1 cellular context compared by ENCODE assay signal in genomic region chr7:44638611-44639557, GRCh38.
A peak's percentile ranks its signal among the peaks of the same experiment; 100 is the strongest.
TF ChIP-seq lines count a peak whose summit lies in the region.

No MANE protein-coding gene starts in this region.

TF ChIP-seq in K562, 482 proteins besides CTCF, POLR2A, EP300 and RAD21 (continued from another document and continues in another):
- TF ChIP-seq BCLAF1 (IDR thresholded peaks at IDR 0.05; ENCODE audit: borderline replicate concordance in 1 of 2, control insufficient read depth in 1 of 2, low read depth in 2 of 2, low read length in 1 of 2) (no peak), ZNF740 (CRISPR knock-in tag; IDR thresholded peaks at IDR 0.05) (no peak), ZNF740 (tag; IDR thresholded peaks at IDR 0.05) (no peak), ZBTB40 (IDR thresholded peaks at IDR 0.05) (peak; percentile 33; the same call in 1 of the 2 replicates), ZBTB40 (CRISPR knock-in tag; IDR thresholded peaks at IDR 0.05) (no peak), BHLHE40 (IDR thresholded peaks at IDR 0.05; ENCODE audit: low read length) (no peak), CREB5 (CRISPR knock-in tag; IDR thresholded peaks at IDR 0.05) (no peak), ZBTB1 (CRISPR knock-in tag; IDR thresholded peaks at IDR 0.05; ENCODE audit: borderline replicate concordance, low read depth) (no peak), PATZ1 (CRISPR knock-in tag; IDR thresholded peaks at IDR 0.05; ENCODE audit: borderline replicate concordance) (no peak), SMAD1 (IDR thresholded peaks at IDR 0.05; ENCODE audit: low read depth, low read length, partially characterized antibody) (no peak), HNRNPL (IDR thresholded peaks at IDR 0.05; ENCODE audit: low read depth, low read length) (no peak), SETDB1 (IDR thresholded peaks at IDR 0.05; ENCODE audit: low read length) (no peak), ZNF121 (CRISPR knock-in tag; conservative IDR thresholded peaks at IDR 0.05) (no peak), XRCC4 (IDR thresholded peaks at IDR 0.05; ENCODE audit: extremely low read depth, insufficient read depth, insufficient read length) (no peak), IRF9 (tag; IDR thresholded peaks at IDR 0.05) (no peak), U2AF2 (optimal IDR thresholded peaks at IDR 0.05; ENCODE audit: low read depth, low read length) (no peak), ZNF274 (IDR thresholded peaks at IDR 0.05; ENCODE audit: borderline replicate concordance, low read depth, low read length) (no peak), ZFP91 (CRISPR knock-in tag; IDR thresholded peaks at IDR 0.05) (0 out of 2 replicates have a peak, but pooled peaks have one; percentile 8), EWSR1 (IDR thresholded peaks at IDR 0.05; ENCODE audit: borderline replicate concordance, low read depth, partially characterized antibody) (no peak), TBP (optimal IDR thresholded peaks at IDR 0.05; ENCODE audit: low read depth, low read length) (no peak), KLF13 (tag; IDR thresholded peaks at IDR 0.05; ENCODE audit: borderline replicate concordance, low read depth) (no peak), FOXK1 (CRISPR knock-in tag; IDR thresholded peaks at IDR 0.05; ENCODE audit: borderline replicate concordance) (no peak), SPI1 (IDR thresholded peaks at IDR 0.05; ENCODE audit: borderline replicate concordance, low read depth, low read length) (peak; percentile 91), CHD4 (IDR thresholded peaks at IDR 0.05; ENCODE audit: insufficient read depth, insufficient replicate concordance, low read depth, low read length, poor library complexity, severe bottlenecking) (no peak), TFAP4 (CRISPR knock-in tag; IDR thresholded peaks at IDR 0.05; ENCODE audit: borderline replicate concordance) (no peak), FOXJ3 (CRISPR knock-in tag; IDR thresholded peaks at IDR 0.05) (no peak), HINFP (tag; conservative IDR thresholded peaks at IDR 0.05; ENCODE audit: low read depth) (no peak), MYBL2 (IDR thresholded peaks at IDR 0.05; ENCODE audit: low read depth) (no peak), MYBL2 (CRISPR knock-in tag; IDR thresholded peaks at IDR 0.05; ENCODE audit: borderline replicate concordance) (no peak), ADNP (tag; IDR thresholded peaks at IDR 0.05) (no peak), ZNF79 (CRISPR knock-in tag; IDR thresholded peaks at IDR 0.05; ENCODE audit: low read depth) (no peak), SMARCE1 (IDR thresholded peaks at IDR 0.05) (peak; percentile 93), ASH1L (IDR thresholded peaks at IDR 0.05; ENCODE audit: borderline replicate concordance, low read depth, partially characterized antibody) (no peak), GTF2A2 (tag; IDR thresholded peaks at IDR 0.05) (no peak), ZZZ3 (IDR thresholded peaks at IDR 0.05) (no peak), DDX20 (tag; IDR thresholded peaks at IDR 0.05; ENCODE audit: low read depth) (no peak), MEIS2 (IDR thresholded peaks at IDR 0.05; ENCODE audit: partially characterized antibody) (peak; percentile 66), FOXK2 (conservative IDR thresholded peaks at IDR 0.05 in 1 of 2, IDR thresholded peaks at IDR 0.05 in 1 of 2; ENCODE audit: low read depth in 2 of 2) (no peak), HNRNPUL1 (IDR thresholded peaks at IDR 0.05; ENCODE audit: low read length) (no peak)
